In the genomic region with DNA sequence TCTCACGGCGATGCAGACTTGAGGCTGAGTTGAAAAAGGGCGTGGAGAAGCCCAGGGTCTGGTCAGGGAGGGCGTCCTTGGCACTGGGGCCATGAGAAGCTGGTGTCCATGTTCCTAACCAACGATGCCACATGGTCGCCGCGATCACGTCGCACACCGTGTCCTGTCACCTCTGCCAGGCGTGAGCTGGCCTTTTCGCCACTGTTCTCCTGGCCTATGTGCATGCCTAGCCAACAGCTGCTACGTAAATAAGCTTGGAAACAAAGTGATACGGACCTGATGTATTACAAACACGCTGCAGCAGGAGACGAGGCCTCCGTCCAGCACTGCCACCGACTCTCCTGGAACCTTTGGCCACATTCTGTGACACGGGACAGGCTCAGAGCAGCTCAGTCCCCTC, we compare ENCODE assay signal across 18 cellular contexts. TPM values are rescaled to one million over a fixed set of nuclear protein-coding genes. Genes with fewer than 3 reads are reported as not detected.
DNase-seq lines count a peak whose midpoint lies in the region; ATAC-seq and TF ChIP-seq lines count a peak whose summit lies in the region.
"Had no signal": no experiment of that assay in that cellular context is flagged by ENCODE, and none has a peak within 500 bp of the region (broad histone marks: within the 10 kb centered on the region; RNA-seq: fewer than 3 reads in every experiment).

No MANE protein-coding gene starts in this region.

- H3K9me3 Mint-ChIP-seq in brain, result peaks cover 0 to 10% (median 3%) of the 10 kb centered on the region in 5 experiments

- H3K27me3 Mint-ChIP-seq in brain, result peaks cover 6% of the 10 kb centered on the region

- POLR2A ChIA-PET in HEK293 (lab: Yijun Ruan, JAX), result interaction anchor here (1.3 kb wide), 1 partner anchor 60 kb away, joined by 3 read pairs; no protein-coding TSS in a partner anchor

- H3K27ac ChIP-seq in HEK293 (ENCODE audit: extremely low read depth, low read depth, low read length) (no peak overlapping the region), mucosa of rectum (ENCODE audit: low read depth in 2 of 2, low read length in 2 of 2) (peak overlapping the region; percentile 62)
- H3K27ac ChIP-seq: GM23248, HL-60 had no signal

- H3K36me3 ChIP-seq in HEK293 (ENCODE audit: control insufficient read depth in 2 of 2, insufficient read depth in 1 of 2, low read length in 2 of 2), result peaks cover 3 to 17% of the 10 kb centered on the region in 2 experiments; a peak in 2 of 3 replicates
- peaks cover 7 to 13% of the 10 kb centered on the region in 2 donors for H3K36me3 ChIP-seq in mucosa of rectum (ENCODE audit: control insufficient read depth in 2 of 2, insufficient read depth in 2 of 2, low read length in 2 of 2)

- H3K4me3 ChIP-seq in HEK293 (ENCODE audit: low read depth, low read length), result no peak overlapping the region
- no peak overlapping the region for H3K4me3 ChIP-seq in mucosa of rectum (ENCODE audit: low read length in 2 of 2)
- H3K4me3 ChIP-seq: GM23248 had no signal

- intact Hi-C loops in sciatic nerve (cut with DNase I), result no loop called here

- peak overlapping the region in 1 of 2 donors; percentile 26 for H3K9ac ChIP-seq in mucosa of rectum (ENCODE audit: low read depth in 1 of 2, low read length in 2 of 2)
- H3K9ac ChIP-seq: GM23248 had no signal

- CTCF ChIA-PET in HEK293 (lab: Yijun Ruan, JAX), result interaction anchor here (0.6 to 1.8 kb wide), 2 partner anchors 11 to 577 kb away, joined by 3 to 4 read pairs; no protein-coding TSS in a partner anchor

- H3K27me3 ChIP-seq in mucosa of rectum (ENCODE audit: control insufficient read depth in 2 of 2, insufficient read depth in 2 of 2, low read length in 2 of 2), result no peaks in the 10 kb centered on the region

- DNase-seq in sciatic nerve (ENCODE audit: low spot score) (no peak), T-helper 9 cell (no peak), NCI-H510A treated with DMSO at 0.1 percent for 48 hours (lab: John Stamatoyannopoulos, UW) (no peak)
- DNase-seq: AML-193, Calu3, DND-41, GDM1, GM23248, KBM-7, NCI-H146, NCI-H2081 treated with DMSO at 0.1 percent for 48 hours, NCI-H2227 treated with DMSO at 0.1 percent for 48 hours, NCI-H526 treated with DMSO at 0.1 percent for 48 hours had no signal

- no peaks in the 10 kb centered on the region for H3K9me3 ChIP-seq in HEK293 (ENCODE audit: control insufficient read depth, insufficient read depth, low read depth, low read length)
- H3K9me3 ChIP-seq in mucosa of rectum (ENCODE audit: control insufficient read depth in 2 of 2, low read length in 2 of 2), result no peaks in the 10 kb centered on the region

- H3K27ac Mint-ChIP-seq in brain, result peak overlapping the region in 3 of 5 experiments; percentile 79 to 88 (median 87)

- no peak overlapping the region for H3K4me3 Mint-ChIP-seq in brain

- peaks cover 42% of the 10 kb centered on the region for H3K4me1 Mint-ChIP-seq in brain

- ATAC-seq in sciatic nerve, result peak; percentile 28
- ATAC-seq in GM19351 (IDR thresholded peaks at IDR 0.05; ENCODE audit: unreplicated experiment), result no peak

- peaks cover 6% of the 10 kb centered on the region for H3K36me3 Mint-ChIP-seq in brain

- TF ChIP-seq CTCF in HEK293 (tag by site-specific recombination; IDR thresholded peaks at IDR 0.05), result no peak
- TF ChIP-seq CTCF in brain (conservative IDR thresholded peaks at IDR 0.05), result no peak

- no peaks in the 10 kb centered on the region for H3K4me1 ChIP-seq in HEK293 (ENCODE audit: control insufficient read depth, insufficient read depth, low read length)
- H3K4me1 ChIP-seq in mucosa of rectum (ENCODE audit: control insufficient read depth in 2 of 2, insufficient read depth in 2 of 2, low read length in 2 of 2), result peaks cover 8 to 9% of the 10 kb centered on the region in 2 donors

TF ChIP-seq in HEK293, 187 proteins besides CTCF, POLR2A, EP300 and RAD21:
- TF ChIP-seq YY2 (tag by site-specific recombination; IDR thresholded peaks at IDR 0.05) (no peak), ZNF600 (tag by site-specific recombination; IDR thresholded peaks at IDR 0.05) (peak; percentile 47; the same call in 1 of the 2 replicates)

RNA-seq across cellular contexts. Expression of a gene that starts 22.0 kb away (rescaled TPM):
- polyA plus RNA-seq in brain (ENCODE audit: insufficient read depth, low read depth, low replicate concordance), result 0.48 TPM
- 1.6 TPM for total RNA-seq in sciatic nerve
- total RNA-seq: Calu3, GM23248 had no signal
- polyA plus RNA-seq: GM23248 had no signal
